19 cellular contexts compared by ENCODE assay signal in the genomic region with DNA sequence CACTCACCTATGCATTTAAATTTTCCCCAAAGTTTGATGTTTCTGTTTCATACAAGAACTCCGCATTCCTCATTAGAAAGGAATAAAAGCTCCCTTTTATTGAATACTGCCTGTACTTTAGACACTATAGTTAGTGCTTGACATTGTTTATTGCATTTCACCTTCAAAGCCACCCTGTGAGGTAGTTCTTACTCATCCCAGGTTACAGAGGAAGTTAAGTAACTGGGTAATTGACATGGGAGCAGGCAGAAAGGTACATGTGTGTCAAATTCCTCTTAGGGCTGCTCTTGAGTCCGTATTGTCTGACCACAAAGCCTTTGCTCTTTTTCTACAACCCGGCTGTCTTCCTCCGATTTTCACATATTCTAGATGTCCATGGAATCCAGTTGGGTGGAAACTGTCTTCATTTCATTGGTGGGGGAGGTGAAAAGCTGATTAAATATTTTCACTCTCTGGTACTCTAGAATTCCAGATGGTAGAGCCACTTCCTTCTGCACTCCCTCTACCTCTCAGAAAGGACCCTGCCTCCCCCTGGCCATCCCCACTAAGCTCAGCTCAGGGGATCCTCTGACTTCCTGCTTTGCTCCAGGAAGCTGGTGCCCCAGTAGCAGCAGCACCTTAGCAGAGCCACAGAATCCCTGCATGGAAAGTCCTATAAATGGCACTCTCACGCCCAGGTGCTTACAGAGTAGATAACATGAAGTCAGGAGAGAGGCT.
"Had no signal": no experiment of that assay in that cellular context is flagged by ENCODE, and none has a peak within 500 bp of the region (broad histone marks: within the 10 kb centered on the region; RNA-seq: fewer than 3 reads in every experiment).

No MANE protein-coding gene starts in this region.

- H3K27ac Mint-ChIP-seq: naive thymus-derived CD4-positive, alpha-beta T cell had no signal

- H3K79me2 ChIP-seq: hepatocyte had no signal

- H3K4me1 ChIP-seq: colonic mucosa, gastroesophageal sphincter, left ventricle myocardium inferior, lower lobe of right lung had no signal

- H3K4me2 ChIP-seq: hepatocyte had no signal

- H3K4me3 Mint-ChIP-seq: naive thymus-derived CD4-positive, alpha-beta T cell; nephron progenitor cell had no signal

- H3K36me3 ChIP-seq: colonic mucosa, gastroesophageal sphincter, left ventricle myocardium inferior, lower lobe of right lung had no signal

- H3K4me3 ChIP-seq: colonic mucosa, gastroesophageal sphincter, hepatocyte, left ventricle myocardium inferior, lower lobe of right lung had no signal

- H2AFZ ChIP-seq: hepatocyte had no signal

- H3K9me3 ChIP-seq: colonic mucosa, gastroesophageal sphincter, left ventricle myocardium inferior, lower lobe of right lung had no signal

- H3K27me3 ChIP-seq: colonic mucosa, gastroesophageal sphincter, hepatocyte had no signal

- DNase-seq: colonic mucosa; dermis blood vessel endothelial cell; erythroblast; glutamatergic neuron; kidney; left cardiac atrium; left ventricle myocardium inferior; lower lobe of right lung; mesenchymal stem cell; naive thymus-derived CD4-positive, alpha-beta T cell; nephron progenitor cell; posterior cingulate gyrus; right cardiac atrium; small intestine; stimulated activated CD4-positive, alpha-beta T cell treated with anti-CD3 and anti-CD28 coated beads, Interleukin-2, amount 100 ng/mL, for 48 hours; stimulated activated naive CD4-positive, alpha-beta T cell treated with Interleukin-2 at 50 U/mL for 16 hours; trophoblast cell had no signal

- ATAC-seq: gastroesophageal sphincter; left cardiac atrium; lower lobe of right lung; naive thymus-derived CD4-positive, alpha-beta T cell; right cardiac atrium had no signal

- H3K27ac ChIP-seq: colonic mucosa, gastroesophageal sphincter, hepatocyte, left ventricle myocardium inferior, lower lobe of right lung had no signal
